In genomic region chr13:24877531-24877930, GRCh38 we compare ENCODE assay signal across 24 cellular contexts.
"Had no signal": no experiment of that assay in that cellular context is flagged by ENCODE, and none has a peak within 500 bp of the region (broad histone marks: within the 10 kb centered on the region; RNA-seq: fewer than 3 reads in every experiment).

No MANE protein-coding gene starts in this region.

- H3K36me3 ChIP-seq: suprapubic skin, thoracic aorta, tibial nerve, transverse colon, upper lobe of right lung, uterus, vagina had no signal

- H3K4me3 ChIP-seq: stomach, suprapubic skin, testis, thoracic aorta, thyroid gland, tibial artery, tibial nerve, transverse colon, upper lobe of left lung, upper lobe of right lung, uterus, vagina had no signal

- H3K27ac ChIP-seq: stomach, suprapubic skin, testis, thoracic aorta, thyroid gland, tibial artery, tibial nerve, transverse colon, upper lobe of left lung, upper lobe of right lung, uterus, vagina had no signal

- H3K4me1 ChIP-seq: stomach, suprapubic skin, testis, thyroid gland, tibial artery, tibial nerve, transverse colon, upper lobe of right lung, uterus, vagina had no signal

- H3K9me3 ChIP-seq: stomach, suprapubic skin, testis, thoracic aorta, thyroid gland, tibial artery, tibial nerve, transverse colon, upper lobe of left lung, upper lobe of right lung, uterus, vagina had no signal

- DNase-seq: stimulated activated CD4-positive, alpha-beta T cell treated with anti-CD3 and anti-CD28 coated beads, Interleukin-2, amount 100 ng/mL, for 48 hours; stimulated activated CD4-positive, alpha-beta T cell treated with anti-CD3 and anti-CD28 coated beads, Interleukin-4, amount 100 ng/mL, for 1 hour; stimulated activated CD4-positive, alpha-beta T cell treated with anti-CD3 and anti-CD28 coated beads, Interleukin-4, amount 100 ng/mL, for 24 hours; stimulated activated CD4-positive, alpha-beta T cell treated with anti-CD3 and anti-CD28 coated beads, Interleukin-4, amount 100 ng/mL, for 4 hours; stimulated activated CD8-positive, alpha-beta memory T cell treated with anti-CD3 and anti-CD28 coated beads, Interleukin-4, amount 100 ng/mL, for 48 hours; stimulated activated naive B cell treated with anti-CD40 and anti-IgM and Interleukin-4, amounts not matched to agents 10 μg/mL and 1 μg/mL and 100 μg/mL, for 72 hours; stimulated activated naive CD4-positive, alpha-beta T cell; stimulated activated naive CD4-positive, alpha-beta T cell treated with Interleukin-2 at 50 U/mL for 16 hours; stimulated activated naive CD8-positive, alpha-beta T cell treated with anti-CD3 and anti-CD28 coated beads, Interleukin-15, amount 100 ng/mL, for 72 hours; stimulated activated naive CD8-positive, alpha-beta T cell treated with anti-CD3 and anti-CD28 coated beads, Interleukin-15, Interleukin-2, amounts not matched to agents 100 U/mL and 50 U/mL, for 24 hours; stomach; substantia nigra; testis; thyroid gland; tibial artery; transverse colon; trophoblast cell; upper lobe of left lung; upper lobe of right lung; uterus had no signal

- H3K27me3 ChIP-seq: testis, thyroid gland, tibial artery, tibial nerve, upper lobe of left lung, upper lobe of right lung, vagina had no signal
